ENCODE assay signal across 10 cellular contexts in the genomic region with DNA sequence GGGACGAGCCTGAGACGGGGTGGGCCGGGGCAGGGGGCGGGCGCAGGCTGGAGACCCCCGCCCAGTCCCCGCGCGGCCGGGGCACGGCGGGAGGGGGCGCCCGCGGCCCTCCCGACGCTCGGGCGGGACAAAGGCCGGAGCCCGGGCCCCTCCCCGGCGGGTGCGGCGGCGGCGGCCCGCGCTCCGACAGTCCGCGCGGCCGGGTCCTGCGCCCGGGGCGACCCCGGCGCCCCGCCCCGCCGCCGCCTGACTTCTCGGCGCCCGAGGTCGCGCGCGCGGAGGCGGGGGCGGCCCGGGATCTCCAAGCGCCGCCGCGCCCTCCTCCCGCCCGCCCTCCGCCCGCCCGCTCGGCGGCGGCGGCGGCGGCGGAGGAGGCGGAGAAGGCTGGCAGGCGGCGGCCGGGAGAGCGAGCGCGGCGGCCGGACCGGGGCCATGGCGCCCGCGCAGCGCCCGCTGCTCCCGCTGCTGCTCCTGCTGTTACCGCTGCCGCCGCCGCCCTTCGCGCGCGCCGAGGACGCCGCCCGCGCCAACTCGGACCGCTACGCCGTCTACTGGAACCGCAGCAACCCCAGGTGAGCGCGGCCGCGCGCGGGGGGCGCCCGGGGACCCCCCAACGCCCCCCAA. TPM values are rescaled to one million over a fixed set of nuclear protein-coding genes. Genes with fewer than 3 reads are reported as not detected.
DNase-seq lines count a peak whose midpoint lies in the region; ATAC-seq and TF ChIP-seq lines count a peak whose summit lies in the region.
"Had no signal": no experiment of that assay in that cellular context is flagged by ENCODE, and none has a peak within 500 bp of the region (broad histone marks: within the 10 kb centered on the region; RNA-seq: fewer than 3 reads in every experiment).

A gene (plus strand): TSS at position 137 of the 624 bp plus-strand sequence. CDS start 296 bp downstream, at position 433.

- H3K9me3 Mint-ChIP-seq in endodermal cell (no peaks in the 10 kb centered on the region), neural progenitor cell (no peaks in the 10 kb centered on the region)

- WGBS in endodermal cell (ENCODE audit: insufficient coverage in 1 of 2, insufficient read length in 1 of 2), 2 experiments: 0% methylated on average over 15 to 113 of the region's 113 CpGs

- H2AFZ ChIP-seq in neural progenitor cell (replicated peaks): peak within 1 kb of the TSS; percentile 61

- H3K4me1 ChIP-seq in Peyer's patch (peaks cover 0 to 58% (median 4%) of the 10 kb centered on the region in 4 donors), endodermal cell (ENCODE audit: control insufficient read depth, insufficient read depth, low read length) (peaks cover 15% of the 10 kb centered on the region), neural progenitor cell (peaks cover 17% of the 10 kb centered on the region)

- H3K9ac ChIP-seq in endodermal cell (ENCODE audit: extremely low read depth, low read length, poor library complexity, severe bottlenecking): peak within 1 kb of the TSS; percentile 53
- H3K9ac ChIP-seq in neural progenitor cell: peak within 1 kb of the TSS; percentile 35

- H4K20me1 ChIP-seq in neural progenitor cell (ENCODE audit: low read depth): peaks cover 43% of the 10 kb centered on the region

- peaks cover 28% of the 10 kb centered on the region for H3K79me2 ChIP-seq in neural progenitor cell (ENCODE audit: low read depth)

- TF ChIP-seq POLR2A in Peyer's patch (IDR thresholded peaks at IDR 0.05): peak in 1 of 2 donors; percentile 50

- H3K4me3 ChIP-seq in Peyer's patch: peak within 1 kb of the TSS; percentile 21 to 66 (median 42)
- peak within 1 kb of the TSS; percentile 86 for H3K4me3 ChIP-seq in endodermal cell (ENCODE audit: low read length)
- peak within 1 kb of the TSS; percentile 74 for H3K4me3 ChIP-seq in neural progenitor cell

- H3K27me3 Mint-ChIP-seq in endodermal cell (ENCODE audit: insufficient read depth) (peaks cover 5% of the 10 kb centered on the region), neural progenitor cell (ENCODE audit: insufficient read depth, low read depth) (peaks cover 5% of the 10 kb centered on the region)

- H3K36me3 Mint-ChIP-seq in endodermal cell (ENCODE audit: low read depth) (no peaks in the 10 kb centered on the region), neural progenitor cell (no peaks in the 10 kb centered on the region)

- H3K36me3 ChIP-seq in Peyer's patch: no peaks in the 10 kb centered on the region
- no peaks in the 10 kb centered on the region for H3K36me3 ChIP-seq in endodermal cell (ENCODE audit: control insufficient read depth, insufficient read depth, low read length)
- no peaks in the 10 kb centered on the region for H3K36me3 ChIP-seq in neural progenitor cell

- ATAC-seq in GM19324 (IDR thresholded peaks at IDR 0.05; ENCODE audit: low FRiP score, unreplicated experiment): no peak

- no peaks in the 10 kb centered on the region for H3K9me3 ChIP-seq in Peyer's patch
- no peaks in the 10 kb centered on the region for H3K9me3 ChIP-seq in endodermal cell (ENCODE audit: control insufficient read depth, low read length)
- no peaks in the 10 kb centered on the region for H3K9me3 ChIP-seq in neural progenitor cell (ENCODE audit: low read depth)

- DNase-seq in GM20000 (ENCODE audit: low spot score) (peak; percentile 61), Peyer's patch (no peak), endodermal cell (no peak), neural progenitor cell (ENCODE audit: low spot score) (peak; percentile 79), HuH-7 (ENCODE audit: low spot score) (no peak), hepatic stellate cell (ENCODE audit: low spot score) (no peak)
- DNase-seq: GOT3, SIG-M5 had no signal

- TF ChIP-seq CTCF in GM20000 (IDR thresholded peaks at IDR 0.05; ENCODE audit: extremely low read depth, missing control alignments): peak; percentile 6
- TF ChIP-seq CTCF in Peyer's patch (IDR thresholded peaks at IDR 0.05): peak in 1 of 6 experiments; percentile 15
- TF ChIP-seq CTCF in endodermal cell (conservative IDR thresholded peaks at IDR 0.05): peak; percentile 19
- peak; percentile 25 for TF ChIP-seq CTCF in neural progenitor cell (IDR thresholded peaks at IDR 0.05)

- H3K4me1 Mint-ChIP-seq in endodermal cell (peaks cover 10% of the 10 kb centered on the region), neural progenitor cell (peaks cover 17% of the 10 kb centered on the region)

- H3K4me2 ChIP-seq in neural progenitor cell: peak within 1 kb of the TSS; percentile 100

- H3K4me3 Mint-ChIP-seq in endodermal cell (peak within 1 kb of the TSS; percentile 74), neural progenitor cell (peak within 1 kb of the TSS; percentile 88)

- peaks cover 35% of the 10 kb centered on the region for H3F3A ChIP-seq in neural progenitor cell (ENCODE audit: low read depth)

- H3K27ac ChIP-seq in Peyer's patch: peak within 1 kb of the TSS in 3 of 4 donors; percentile 79 to 96 (median 96)
- H3K27ac ChIP-seq in endodermal cell (ENCODE audit: low read depth, low read length): no peak within 1 kb of the TSS
- no peak within 1 kb of the TSS for H3K27ac ChIP-seq in neural progenitor cell

- peaks cover 0 to 18% of the 10 kb centered on the region in 2 donors for H3K27me3 ChIP-seq in Peyer's patch
- H3K27me3 ChIP-seq in endodermal cell (ENCODE audit: control insufficient read depth, insufficient read depth, low read length, poor library complexity, severe bottlenecking): no peaks in the 10 kb centered on the region
- H3K27me3 ChIP-seq in neural progenitor cell: peaks cover 25% of the 10 kb centered on the region

- no peak within 1 kb of the TSS for H3K27ac Mint-ChIP-seq in endodermal cell
- peak within 1 kb of the TSS; percentile 61 for H3K27ac Mint-ChIP-seq in neural progenitor cell

RNA-seq across cellular contexts. Expression of the gene that starts here (rescaled TPM):
- 10 to 100 TPM; 21.5 to 34.1 (median 32.3) TPM for total RNA-seq in Peyer's patch
- 10 to 100 TPM; 28.6 to 30.7 TPM for total RNA-seq in endodermal cell
- polyA plus RNA-seq in endodermal cell (2013, experiment 1 of 2): 36.1 TPM
- polyA plus RNA-seq in endodermal cell (2013, experiment 2 of 2): 33.9 TPM
- total RNA-seq in neural progenitor cell (ENCODE audit: low replicate concordance): 13.2 and 34.7 TPM in 2 replicates
- polyA plus RNA-seq: fibroblast of lung had no signal

Comparison
In these comparisons a context has a peak if more than half of its experiments do, and no peak if none do; other contexts are left out.
1. DNase-seq: peak in GM20000 (single experiment) and neural progenitor cell (single experiment); none in Peyer's patch (0 of 3), endodermal cell (single experiment), HuH-7 (single experiment) and hepatic stellate cell (single experiment).
2. H3K27ac ChIP-seq: peak in Peyer's patch (3 of 4); none in endodermal cell (single experiment) and neural progenitor cell (single experiment).
3. Peak in every context shown above with its lines, with median percentiles within 50 percentile points of each other: H3K4me3 ChIP-seq.